15 cellular contexts compared by ENCODE assay signal in the genomic region with DNA sequence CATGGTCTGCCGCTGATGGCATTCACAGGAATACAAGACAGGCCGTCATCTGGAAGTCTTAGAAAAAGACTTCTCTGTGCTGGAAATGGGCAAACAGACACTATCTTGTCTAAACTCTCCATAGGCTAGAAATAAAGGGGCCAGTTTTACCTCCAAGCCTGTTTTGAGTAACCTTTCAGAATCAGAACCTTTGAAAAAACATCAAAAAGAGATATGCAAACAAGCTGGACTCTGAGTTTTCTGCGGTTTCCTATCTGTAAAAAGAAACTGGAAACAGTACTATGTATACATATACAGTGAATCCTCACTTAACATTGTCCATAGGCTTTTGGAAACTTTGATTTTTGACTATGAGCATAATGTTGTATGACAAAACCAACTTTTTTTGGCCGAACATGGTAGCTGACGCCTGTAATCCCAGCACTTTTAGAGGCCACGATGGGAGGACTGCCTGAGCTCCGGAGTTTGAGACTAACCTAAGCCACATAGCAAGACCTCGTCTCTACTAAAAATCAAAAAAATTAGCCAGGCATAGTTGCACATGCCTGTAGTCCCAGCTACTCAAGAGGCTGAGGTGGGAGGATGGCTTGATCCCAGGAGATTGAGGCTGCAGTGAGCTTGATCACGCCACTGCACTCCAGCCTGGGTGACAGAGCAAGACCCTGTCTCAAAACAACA.
DNase-seq lines count a peak whose midpoint lies in the region; ATAC-seq, FAIRE-seq and TF ChIP-seq lines count a peak whose summit lies in the region.
"Had no signal": no experiment of that assay in that cellular context is flagged by ENCODE, and none has a peak within 500 bp of the region (broad histone marks: within the 10 kb centered on the region; RNA-seq: fewer than 3 reads in every experiment).

No MANE protein-coding gene starts in this region.

- no peaks in the 10 kb centered on the region for H3K27me3 Mint-ChIP-seq in stimulated activated naive B cell treated with anti-CD40 and anti-IgM and Interleukin-4, amounts not matched to agents 10 μg/mL and 1 μg/mL and 100 μg/mL, for 72 hours
- no peaks in the 10 kb centered on the region for H3K27me3 Mint-ChIP-seq in chondrocyte (ENCODE audit: low read depth)

- DNase-seq in HepG2 (ENCODE audit: low spot score) (peak; percentile 79), right lobe of liver (no peak), RCC 7860 (ENCODE audit: low spot score) (no peak), chondrocyte (ENCODE audit: low spot score) (no peak), esophagus squamous epithelium (lab: John Stamatoyannopoulos, UW) (no peak)
- no peak for DNase-seq in stimulated activated naive B cell treated with anti-CD40 and anti-IgM and Interleukin-4, amounts not matched to agents 10 μg/mL and 1 μg/mL and 100 μg/mL, for 72 hours
- DNase-seq: DMS79; NCI-H1436; stimulated activated naive CD4-positive, alpha-beta T cell had no signal

- no peak overlapping the region for H3K4me3 Mint-ChIP-seq in stimulated activated naive B cell treated with anti-CD40 and anti-IgM and Interleukin-4, amounts not matched to agents 10 μg/mL and 1 μg/mL and 100 μg/mL, for 72 hours
- H3K4me3 Mint-ChIP-seq in chondrocyte (ENCODE audit: unreplicated experiment), result no peak overlapping the region
- H3K4me3 Mint-ChIP-seq: neural crest cell had no signal

- H2AFZ ChIP-seq in HepG2 (ENCODE audit: low read length), result no peak overlapping the region

- POLR2A ChIA-PET in HepG2 (lab: Yijun Ruan, JAX), result no interaction called here

- peak overlapping the region; percentile 78 for H3K4me2 ChIP-seq in HepG2 (ENCODE audit: low read depth, low read length)
- H3K4me2 ChIP-seq: A549 had no signal

- H3K4me3 ChIP-seq in HepG2 (replicated peaks in 1 of 3; ENCODE audit: insufficient read depth in 1 of 3, low read depth in 2 of 3, low read length in 3 of 3) (peak overlapping the region; percentile 16 to 38 (median 23); a peak in 4 of 6 replicates), right lobe of liver (no peak overlapping the region), esophagus squamous epithelium (no peak overlapping the region)
- H3K4me3 ChIP-seq: A549, cardiac muscle cell had no signal

- TF ChIP-seq EP300 in HepG2 (IDR thresholded peaks at IDR 0.05; ENCODE audit: low read depth in 2 of 2, low read length in 2 of 2) (peak in 1 of 2 experiments; percentile 63; a peak in 2 of 4 replicates), HepG2 (CRISPR knock-in tag; IDR thresholded peaks at IDR 0.05; ENCODE audit: borderline replicate concordance) (no peak)

- no peaks in the 10 kb centered on the region for H3K36me3 Mint-ChIP-seq in stimulated activated naive B cell treated with anti-CD40 and anti-IgM and Interleukin-4, amounts not matched to agents 10 μg/mL and 1 μg/mL and 100 μg/mL, for 72 hours
- H3K36me3 Mint-ChIP-seq in chondrocyte (ENCODE audit: low read depth), result peaks cover 2% of the 10 kb centered on the region

- peaks cover 0 to 2% of the 10 kb centered on the region in 2 donors for H3K9me3 Mint-ChIP-seq in stimulated activated naive B cell treated with anti-CD40 and anti-IgM and Interleukin-4, amounts not matched to agents 10 μg/mL and 1 μg/mL and 100 μg/mL, for 72 hours
- H3K9me3 Mint-ChIP-seq in chondrocyte (ENCODE audit: low read depth), result no peaks in the 10 kb centered on the region
- H3K9me3 Mint-ChIP-seq: neural crest cell had no signal

- ATAC-seq in HepG2, result peak; percentile 66
- no peak for ATAC-seq in right lobe of liver
- peak; percentile 94 for ATAC-seq in GM21723 (IDR thresholded peaks at IDR 0.05; ENCODE audit: unreplicated experiment)
- peak; percentile 96 for ATAC-seq in HG03175 (IDR thresholded peaks at IDR 0.05; ENCODE audit: unreplicated experiment)
- ATAC-seq in stimulated activated naive B cell treated with anti-CD40 and anti-IgM and Interleukin-4, amounts not matched to agents 10 μg/mL and 1 μg/mL and 100 μg/mL, for 72 hours (replicated peaks), result peak; percentile 44 to 53
- ATAC-seq: A549, Panc1 had no signal

- H3K27ac ChIP-seq in HepG2 (ENCODE audit: extremely low read length, insufficient read depth, low read length) (no peak overlapping the region), right lobe of liver (no peak overlapping the region), esophagus squamous epithelium (no peak overlapping the region)
- H3K27ac ChIP-seq: A549, cardiac muscle cell had no signal

- in situ Hi-C loops in HepG2 (cut with HindIII; ENCODE audit: extremely low pct_ligation_motif_present, low pct_unique_long_range_greater_than_20kb), result no loop called here

- TF ChIP-seq POLR2A in HepG2 (IDR thresholded peaks at IDR 0.05; ENCODE audit: insufficient read depth in 1 of 2, low read depth in 2 of 2, low read length in 2 of 2) (no peak), right lobe of liver (IDR thresholded peaks at IDR 0.05) (no peak), esophagus squamous epithelium (IDR thresholded peaks at IDR 0.05) (no peak)

- FAIRE-seq in HepG2 (lab: Jason Lieb, UNC) (peak; percentile 83), RCC 7860 (lab: Jason Lieb, UNC) (no peak)
- FAIRE-seq: A549 had no signal

- TF ChIP-seq CTCF in HepG2 (CRISPR knock-in tag; IDR thresholded peaks at IDR 0.05) (no peak), right lobe of liver (IDR thresholded peaks at IDR 0.05) (no peak), chondrocyte (IDR thresholded peaks at IDR 0.05) (no peak), esophagus squamous epithelium (IDR thresholded peaks at IDR 0.05) (no peak)

- peak overlapping the region; percentile 20 for H3K27ac Mint-ChIP-seq in stimulated activated naive B cell treated with anti-CD40 and anti-IgM and Interleukin-4, amounts not matched to agents 10 μg/mL and 1 μg/mL and 100 μg/mL, for 72 hours
- no peak overlapping the region for H3K27ac Mint-ChIP-seq in chondrocyte (ENCODE audit: unreplicated experiment)

- H3K27me3 ChIP-seq in HepG2 (ENCODE audit: control insufficient read depth in 1 of 2, insufficient read depth in 2 of 2, low read length in 2 of 2) (peaks cover 0 to 21% of the 10 kb centered on the region in 2 experiments; a peak in 2 of 5 replicates), right lobe of liver (no peaks in the 10 kb centered on the region), esophagus squamous epithelium (no peaks in the 10 kb centered on the region)
- H3K27me3 ChIP-seq: cardiac muscle cell had no signal

- no peaks in the 10 kb centered on the region for H3K79me2 ChIP-seq in HepG2 (ENCODE audit: insufficient read depth, low read length)

- H3K9me3 ChIP-seq in HepG2 (ENCODE audit: low read length) (no peaks in the 10 kb centered on the region), right lobe of liver (no peaks in the 10 kb centered on the region), esophagus squamous epithelium (no peaks in the 10 kb centered on the region)
- H3K9me3 ChIP-seq: A549 had no signal

- BruUV-seq in HepG2 (replicated peaks; lab: Mats Ljungman, UMichigan), result no TSS peak

- WGBS in HepG2 (ENCODE audit: low lambda C conversion rate), result 12% methylated on average over 6 of the region's 9 CpGs
- 58% methylated on average over 9 of the region's 9 CpGs for WGBS in right lobe of liver (ENCODE audit: insufficient coverage, low coverage, low lambda C conversion rate, missing lambda C conversion rate)
- WGBS in esophagus squamous epithelium, 2 donors, result 81 to 87% methylated on average over 8 to 9 of the region's 9 CpGs

- CTCF ChIA-PET in HepG2 (lab: Yijun Ruan, JAX; ENCODE audit: low intra/inter-chr PET ratio, low total read pairs), result no interaction called here

- H3K9ac ChIP-seq in HepG2 (ENCODE audit: insufficient read depth, low read depth, low read length), result peak overlapping the region; percentile 28; the same call in 1 of the 2 replicates

- H3K4me1 ChIP-seq in HepG2 (ENCODE audit: insufficient read depth, low read length), result peaks cover 31% of the 10 kb centered on the region
- no peaks in the 10 kb centered on the region for H3K4me1 ChIP-seq in right lobe of liver
- H3K4me1 ChIP-seq in esophagus squamous epithelium, result no peaks in the 10 kb centered on the region
- H3K4me1 ChIP-seq: A549 had no signal

- no peaks in the 10 kb centered on the region for H4K20me1 ChIP-seq in HepG2 (ENCODE audit: insufficient read depth, low read length)

- H3K4me1 Mint-ChIP-seq in stimulated activated naive B cell treated with anti-CD40 and anti-IgM and Interleukin-4, amounts not matched to agents 10 μg/mL and 1 μg/mL and 100 μg/mL, for 72 hours, result peaks cover 7 to 16% of the 10 kb centered on the region in 2 donors
- H3K4me1 Mint-ChIP-seq in chondrocyte (ENCODE audit: low read depth), result no peaks in the 10 kb centered on the region
- H3K4me1 Mint-ChIP-seq: neural crest cell had no signal

- TF ChIP-seq RAD21 in HepG2 (CRISPR knock-in tag; IDR thresholded peaks at IDR 0.05), result no peak

- intact Hi-C loops in HepG2 (cut with micrococcal nuclease; ENCODE audit: unreplicated experiment) (no loop called here), right lobe of liver (cut with DNase I) (no loop called here), esophagus squamous epithelium (cut with DNase I) (no loop called here)

- no peaks in the 10 kb centered on the region for H3K36me3 ChIP-seq in HepG2 (replicated peaks in 1 of 2; ENCODE audit: control insufficient read depth in 1 of 2, insufficient read depth in 2 of 2, low read length in 2 of 2)
- H3K36me3 ChIP-seq in right lobe of liver, result no peaks in the 10 kb centered on the region
- no peaks in the 10 kb centered on the region for H3K36me3 ChIP-seq in esophagus squamous epithelium
- H3K36me3 ChIP-seq: cardiac muscle cell had no signal

TF ChIP-seq in HepG2, 621 proteins besides CTCF, POLR2A, EP300 and RAD21 (continues in another document):
- TF ChIP-seq HIVEP1 (CRISPR knock-in tag; IDR thresholded peaks at IDR 0.05), result no peak
- TF ChIP-seq PHF5A (CRISPR knock-in tag; IDR thresholded peaks at IDR 0.05; ENCODE audit: low read depth, unreplicated experiment), result no peak
- TF ChIP-seq ZNF773 (CRISPR knock-in tag; IDR thresholded peaks at IDR 0.05; ENCODE audit: borderline replicate concordance), result no peak

Comparison
In these comparisons a context has a peak if more than half of its experiments do, and no peak if none do; other contexts are left out.
1. ATAC-seq: peak in HepG2 (single experiment), GM21723 (single experiment), HG03175 (single experiment) and stimulated activated naive B cell treated with anti-CD40 and anti-IgM and Interleukin-4, amounts not matched to agents 10 μg/mL and 1 μg/mL and 100 μg/mL, for 72 hours (2 of 2); none in right lobe of liver (0 of 4).
2. H3K4me3 ChIP-seq: peak in HepG2 (3 of 3); none in right lobe of liver (0 of 3) and esophagus squamous epithelium (0 of 4).